ENCODE assay signal across 33 cellular contexts in the genomic region with DNA sequence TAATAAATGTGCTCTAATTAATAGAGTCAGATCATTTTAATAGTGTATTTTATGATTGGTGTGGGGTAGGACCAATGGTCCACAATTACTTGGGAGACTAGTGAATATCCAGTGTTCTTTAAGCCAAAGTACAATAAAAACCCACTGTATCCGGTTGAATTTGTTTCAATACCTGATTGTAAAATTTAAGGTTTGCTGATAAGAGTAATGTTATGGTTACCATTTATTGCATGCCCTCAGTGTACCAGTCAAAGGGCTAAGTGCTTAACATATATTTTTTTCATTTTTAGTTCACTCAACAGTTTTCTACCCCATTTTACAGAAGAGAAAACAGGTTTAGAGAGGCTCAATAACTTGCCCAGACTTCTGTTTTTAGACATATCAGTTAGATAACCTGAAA.
"Had no signal": no experiment of that assay in that cellular context is flagged by ENCODE, and none has a peak within 500 bp of the region (broad histone marks: within the 10 kb centered on the region; RNA-seq: fewer than 3 reads in every experiment).

No MANE protein-coding gene starts in this region.

- H3K4me1 Mint-ChIP-seq: activated B cell treated with CpG ODN at 0.5 μM for 24 hours; activated CD4-positive, alpha-beta memory T cell treated with anti-CD3 and anti-CD28 coated beads, Interleukin-2, amount 10 ng/mL, durations not matched to agents 7 days and 5 days; activated naive CD8-positive, alpha-beta T cell treated with anti-CD3 and anti-CD28 coated beads, Interleukin-2, amount 10 ng/mL, durations not matched to agents 7 days and 5 days had no signal

- H3K9me3 Mint-ChIP-seq: activated B cell treated with CpG ODN at 0.5 μM for 24 hours; activated CD4-positive, alpha-beta memory T cell treated with anti-CD3 and anti-CD28 coated beads, Interleukin-2, amount 10 ng/mL, durations not matched to agents 7 days and 5 days; activated naive CD4-positive, alpha-beta T cell treated with anti-CD3 and anti-CD28 coated beads, Interleukin-2, amount 50 U/mL, for 24 hours; activated naive CD8-positive, alpha-beta T cell treated with anti-CD3 and anti-CD28 coated beads, Interleukin-2, amount 10 ng/mL, durations not matched to agents 7 days and 5 days; activated T-helper 2 cell treated with anti-CD3 and anti-CD28 coated beads, Interferon-gamma antibody, Interleukin-2, Interleukin-4, amounts not matched to agents 10 μg/mL and 5 μg/mL and 100 μg/mL, durations not matched to agents 14 hours and 24 hours and 36 hours; brain had no signal

- H3K27ac Mint-ChIP-seq: activated B cell treated with CpG ODN at 0.5 μM for 24 hours; activated CD4-positive, alpha-beta memory T cell treated with anti-CD3 and anti-CD28 coated beads, Interleukin-2, amount 10 ng/mL, durations not matched to agents 7 days and 5 days; activated CD8-positive, alpha-beta memory T cell treated with anti-CD3 and anti-CD28 coated beads, Interleukin-2, amount 10 ng/mL, durations not matched to agents 7 days and 5 days; activated naive CD4-positive, alpha-beta T cell treated with anti-CD3 and anti-CD28 coated beads, Interleukin-2, amount 50 U/mL, for 24 hours; activated naive CD8-positive, alpha-beta T cell treated with anti-CD3 and anti-CD28 coated beads, Interleukin-2, amount 10 ng/mL, durations not matched to agents 7 days and 5 days; activated T-helper 2 cell treated with anti-CD3 and anti-CD28 coated beads, Interferon-gamma antibody, Interleukin-2, Interleukin-4, amounts not matched to agents 10 μg/mL and 5 μg/mL and 100 μg/mL, durations not matched to agents 14 hours and 24 hours and 36 hours had no signal

- H3K27ac ChIP-seq: VCaP had no signal

- FAIRE-seq: bronchial epithelial cell had no signal

- ATAC-seq: activated CD8-positive, alpha-beta memory T cell treated with anti-CD3 and anti-CD28 coated beads, Interleukin-2, amount 10 ng/mL, durations not matched to agents 7 days and 5 days had no signal

- H3K27me3 Mint-ChIP-seq: activated B cell treated with CpG ODN at 0.5 μM for 24 hours; activated CD4-positive, alpha-beta memory T cell treated with anti-CD3 and anti-CD28 coated beads, Interleukin-2, amount 10 ng/mL, durations not matched to agents 7 days and 5 days; activated CD8-positive, alpha-beta memory T cell treated with anti-CD3 and anti-CD28 coated beads, Interleukin-2, amount 10 ng/mL, durations not matched to agents 7 days and 5 days; activated naive CD4-positive, alpha-beta T cell treated with anti-CD3 and anti-CD28 coated beads, Interleukin-2, amount 50 U/mL, for 24 hours; activated naive CD8-positive, alpha-beta T cell treated with anti-CD3 and anti-CD28 coated beads, Interleukin-2, amount 10 ng/mL, durations not matched to agents 7 days and 5 days; brain had no signal

- H3K4me3 Mint-ChIP-seq: activated B cell treated with CpG ODN at 0.5 μM for 24 hours; activated CD4-positive, alpha-beta memory T cell treated with anti-CD3 and anti-CD28 coated beads, Interleukin-2, amount 10 ng/mL, durations not matched to agents 7 days and 5 days; activated CD8-positive, alpha-beta memory T cell treated with anti-CD3 and anti-CD28 coated beads, Interleukin-2, amount 10 ng/mL, durations not matched to agents 7 days and 5 days; activated naive CD4-positive, alpha-beta T cell treated with anti-CD3 and anti-CD28 coated beads, Interleukin-2, amount 50 U/mL, for 24 hours; activated naive CD8-positive, alpha-beta T cell treated with anti-CD3 and anti-CD28 coated beads, Interleukin-2, amount 10 ng/mL, durations not matched to agents 7 days and 5 days; brain had no signal

- DNase-seq: activated B cell treated with CpG ODN at 0.5 μM for 24 hours; activated CD4-positive, alpha-beta memory T cell treated with anti-CD3 and anti-CD28 coated beads, Interleukin-2, amount 10 ng/mL, durations not matched to agents 7 days and 5 days; activated CD4-positive, alpha-beta T cell treated with anti-CD3 and anti-CD28 coated beads for 4 hours; activated CD4-positive, CD25-positive, alpha-beta regulatory T cell treated with anti-CD3 and anti-CD28 coated beads, Interleukin-2, amount 50 U/mL, for 72 hours; activated CD8-positive, alpha-beta memory T cell treated with anti-CD3 and anti-CD28 coated beads for 24 hours; activated CD8-positive, alpha-beta memory T cell treated with anti-CD3 and anti-CD28 coated beads, Interleukin-2, amount 10 ng/mL, durations not matched to agents 7 days and 5 days; activated CD8-positive, alpha-beta memory T cell treated with anti-CD3 and anti-CD28 coated beads, Interleukin-2, amount 50 U/mL, for 48 hours; activated gamma-delta T cell; activated naive CD4-positive, alpha-beta T cell treated with Interleukin-2 at 50 U/mL for 16 hours; activated naive CD8-positive, alpha-beta T cell treated with anti-CD3 and anti-CD28 coated beads, Interleukin-2, amount 10 ng/mL, durations not matched to agents 7 days and 5 days; amygdala; central memory CD4-positive, alpha-beta T cell; Karpas-422; KBM-7; NCI-H1105; NCI-H1417 treated with DMSO at 0.1 percent for 48 hours; NCI-H187 treated with DMSO at 0.1 percent for 48 hours; NCI-H2081; NCI-H2171 treated with DMSO at 0.1 percent for 48 hours; NCI-H226; NCI-H446 treated with DMSO at 0.1 percent for 48 hours; NCI-H524 treated with DMSO at 0.1 percent for 48 hours; NK-92 treated with Interleukin-12 subunit alpha and Interleukin-12 subunit beta, amount 100 ng/mL, for 24 hours; Right ventricle myocardium superior; SW 1271; T-helper 1 cell; T-helper 2 cell; T-helper 9 cell had no signal
